2 cellular contexts compared by ENCODE assay signal in the genomic region with DNA sequence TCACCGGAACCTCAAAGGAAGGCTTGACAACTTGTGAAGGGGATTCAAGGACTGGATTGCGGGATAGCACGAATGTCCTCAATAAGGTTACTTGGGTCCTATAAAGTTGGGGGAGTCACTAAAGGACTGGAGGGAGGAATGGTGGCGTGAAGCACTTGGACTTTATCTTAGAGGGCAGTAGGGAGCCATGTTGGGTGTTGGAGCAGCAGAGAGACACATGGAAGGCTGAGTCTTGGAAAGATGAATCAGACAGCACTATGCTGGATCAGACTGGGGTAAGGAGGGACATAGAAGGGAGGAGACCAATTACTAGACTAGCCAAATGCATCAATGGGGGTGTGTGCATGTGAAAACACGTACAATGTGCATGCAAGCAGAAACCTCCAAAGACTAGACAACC.
TF ChIP-seq lines count a peak whose summit lies in the region.

No MANE protein-coding gene starts in this region.

TF ChIP-seq in HEK293, 187 proteins besides CTCF, POLR2A, EP300 and RAD21 (continues in another document):
- TF ChIP-seq ZBTB20 (tag by site-specific recombination; IDR thresholded peaks at IDR 0.05), result no peak
- TF ChIP-seq ZNF211 (tag by site-specific recombination; IDR thresholded peaks at IDR 0.05; ENCODE audit: low read depth), result no peak
- TF ChIP-seq, protein P1, sequence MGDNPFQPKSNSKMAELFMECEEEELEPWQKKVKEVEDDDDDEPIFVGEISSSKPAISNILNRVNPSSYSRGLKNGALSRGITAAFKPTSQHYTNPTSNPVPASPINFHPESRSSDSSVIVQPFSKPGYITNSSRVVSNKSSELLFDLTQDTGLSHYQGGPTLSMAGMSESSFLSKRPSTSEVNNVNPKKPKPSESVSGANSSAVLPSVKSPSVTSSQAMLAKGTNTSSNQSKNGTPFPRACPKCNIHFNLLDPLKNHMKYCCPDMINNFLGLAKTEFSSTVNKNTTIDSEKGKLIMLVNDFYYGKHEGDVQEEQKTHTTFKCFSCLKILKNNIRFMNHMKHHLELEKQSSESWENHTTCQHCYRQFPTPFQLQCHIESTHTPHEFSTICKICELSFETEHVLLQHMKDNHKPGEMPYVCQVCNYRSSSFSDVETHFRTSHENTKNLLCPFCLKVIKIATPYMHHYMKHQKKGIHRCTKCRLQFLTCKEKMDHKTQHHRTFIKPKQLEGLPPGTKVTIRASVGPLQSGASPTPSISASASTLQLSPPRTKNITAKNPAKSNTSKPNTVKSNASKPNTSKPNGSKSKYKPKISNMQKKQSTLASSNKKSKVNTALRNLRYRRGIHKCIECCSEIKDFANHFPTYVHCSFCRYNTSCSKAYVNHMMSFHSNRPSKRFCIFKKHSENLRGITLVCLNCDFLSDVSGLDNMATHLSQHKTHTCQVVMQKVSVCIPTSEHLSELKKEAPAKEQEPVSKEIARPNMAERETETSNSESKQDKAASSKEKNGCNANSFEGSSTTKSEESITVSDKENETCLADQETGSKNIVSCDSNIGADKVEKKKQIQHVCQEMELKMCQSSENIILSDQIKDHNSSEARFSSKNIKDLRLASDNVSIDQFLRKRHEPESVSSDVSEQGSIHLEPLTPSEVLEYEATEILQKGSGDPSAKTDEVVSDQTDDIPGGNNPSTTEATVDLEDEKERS (tag by site-specific recombination; IDR thresholded peaks at IDR 0.05), result no peak
- TF ChIP-seq, protein P2, sequence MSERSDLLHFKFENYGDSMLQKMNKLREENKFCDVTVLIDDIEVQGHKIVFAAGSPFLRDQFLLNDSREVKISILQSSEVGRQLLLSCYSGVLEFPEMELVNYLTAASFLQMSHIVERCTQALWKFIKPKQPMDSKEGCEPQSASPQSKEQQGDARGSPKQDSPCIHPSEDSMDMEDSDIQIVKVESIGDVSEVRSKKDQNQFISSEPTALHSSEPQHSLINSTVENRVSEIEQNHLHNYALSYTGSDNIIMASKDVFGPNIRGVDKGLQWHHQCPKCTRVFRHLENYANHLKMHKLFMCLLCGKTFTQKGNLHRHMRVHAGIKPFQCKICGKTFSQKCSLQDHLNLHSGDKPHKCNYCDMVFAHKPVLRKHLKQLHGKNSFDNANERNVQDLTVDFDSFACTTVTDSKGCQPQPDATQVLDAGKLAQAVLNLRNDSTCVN (tag by site-specific recombination; optimal IDR thresholded peaks at IDR 0.05), result no peak
- TF ChIP-seq ZNF701 (tag by site-specific recombination; IDR thresholded peaks at IDR 0.05), result no peak
- no peak for TF ChIP-seq ZNF596 (tag by site-specific recombination; IDR thresholded peaks at IDR 0.05)
- TF ChIP-seq, protein P3, sequence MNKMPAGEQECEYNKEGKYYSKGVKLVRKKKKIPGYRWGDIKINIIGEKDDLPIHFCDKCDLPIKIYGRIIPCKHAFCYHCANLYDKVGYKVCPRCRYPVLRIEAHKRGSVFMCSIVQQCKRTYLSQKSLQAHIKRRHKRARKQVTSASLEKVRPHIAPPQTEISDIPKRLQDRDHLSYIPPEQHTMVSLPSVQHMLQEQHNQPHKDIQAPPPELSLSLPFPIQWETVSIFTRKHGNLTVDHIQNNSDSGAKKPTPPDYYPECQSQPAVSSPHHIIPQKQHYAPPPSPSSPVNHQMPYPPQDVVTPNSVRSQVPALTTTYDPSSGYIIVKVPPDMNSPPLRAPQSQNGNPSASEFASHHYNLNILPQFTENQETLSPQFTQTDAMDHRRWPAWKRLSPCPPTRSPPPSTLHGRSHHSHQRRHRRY (tag by site-specific recombination; IDR thresholded peaks at IDR 0.05), result no peak
- TF ChIP-seq, protein P4, sequence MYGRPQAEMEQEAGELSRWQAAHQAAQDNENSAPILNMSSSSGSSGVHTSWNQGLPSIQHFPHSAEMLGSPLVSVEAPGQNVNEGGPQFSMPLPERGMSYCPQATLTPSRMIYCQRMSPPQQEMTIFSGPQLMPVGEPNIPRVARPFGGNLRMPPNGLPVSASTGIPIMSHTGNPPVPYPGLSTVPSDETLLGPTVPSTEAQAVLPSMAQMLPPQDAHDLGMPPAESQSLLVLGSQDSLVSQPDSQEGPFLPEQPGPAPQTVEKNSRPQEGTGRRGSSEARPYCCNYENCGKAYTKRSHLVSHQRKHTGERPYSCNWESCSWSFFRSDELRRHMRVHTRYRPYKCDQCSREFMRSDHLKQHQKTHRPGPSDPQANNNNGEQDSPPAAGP (tag by site-specific recombination; IDR thresholded peaks at IDR 0.05), result peak; percentile 47; the same call in 1 of the 2 replicates
- TF ChIP-seq ZNF248 (tag by site-specific recombination; IDR thresholded peaks at IDR 0.05), result no peak
- TF ChIP-seq, protein P5, sequence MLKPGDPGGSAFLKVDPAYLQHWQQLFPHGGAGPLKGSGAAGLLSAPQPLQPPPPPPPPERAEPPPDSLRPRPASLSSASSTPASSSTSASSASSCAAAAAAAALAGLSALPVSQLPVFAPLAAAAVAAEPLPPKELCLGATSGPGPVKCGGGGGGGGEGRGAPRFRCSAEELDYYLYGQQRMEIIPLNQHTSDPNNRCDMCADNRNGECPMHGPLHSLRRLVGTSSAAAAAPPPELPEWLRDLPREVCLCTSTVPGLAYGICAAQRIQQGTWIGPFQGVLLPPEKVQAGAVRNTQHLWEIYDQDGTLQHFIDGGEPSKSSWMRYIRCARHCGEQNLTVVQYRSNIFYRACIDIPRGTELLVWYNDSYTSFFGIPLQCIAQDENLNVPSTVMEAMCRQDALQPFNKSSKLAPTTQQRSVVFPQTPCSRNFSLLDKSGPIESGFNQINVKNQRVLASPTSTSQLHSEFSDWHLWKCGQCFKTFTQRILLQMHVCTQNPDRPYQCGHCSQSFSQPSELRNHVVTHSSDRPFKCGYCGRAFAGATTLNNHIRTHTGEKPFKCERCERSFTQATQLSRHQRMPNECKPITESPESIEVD (tag by site-specific recombination; IDR thresholded peaks at IDR 0.05), result no peak
- TF ChIP-seq ZNF16 (tag by site-specific recombination; IDR thresholded peaks at IDR 0.05; ENCODE audit: low read depth), result peak; percentile 91
- TF ChIP-seq, protein P6, sequence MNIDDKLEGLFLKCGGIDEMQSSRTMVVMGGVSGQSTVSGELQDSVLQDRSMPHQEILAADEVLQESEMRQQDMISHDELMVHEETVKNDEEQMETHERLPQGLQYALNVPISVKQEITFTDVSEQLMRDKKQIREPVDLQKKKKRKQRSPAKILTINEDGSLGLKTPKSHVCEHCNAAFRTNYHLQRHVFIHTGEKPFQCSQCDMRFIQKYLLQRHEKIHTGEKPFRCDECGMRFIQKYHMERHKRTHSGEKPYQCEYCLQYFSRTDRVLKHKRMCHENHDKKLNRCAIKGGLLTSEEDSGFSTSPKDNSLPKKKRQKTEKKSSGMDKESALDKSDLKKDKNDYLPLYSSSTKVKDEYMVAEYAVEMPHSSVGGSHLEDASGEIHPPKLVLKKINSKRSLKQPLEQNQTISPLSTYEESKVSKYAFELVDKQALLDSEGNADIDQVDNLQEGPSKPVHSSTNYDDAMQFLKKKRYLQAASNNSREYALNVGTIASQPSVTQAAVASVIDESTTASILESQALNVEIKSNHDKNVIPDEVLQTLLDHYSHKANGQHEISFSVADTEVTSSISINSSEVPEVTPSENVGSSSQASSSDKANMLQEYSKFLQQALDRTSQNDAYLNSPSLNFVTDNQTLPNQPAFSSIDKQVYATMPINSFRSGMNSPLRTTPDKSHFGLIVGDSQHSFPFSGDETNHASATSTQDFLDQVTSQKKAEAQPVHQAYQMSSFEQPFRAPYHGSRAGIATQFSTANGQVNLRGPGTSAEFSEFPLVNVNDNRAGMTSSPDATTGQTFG (tag by site-specific recombination; IDR thresholded peaks at IDR 0.05; ENCODE audit: borderline replicate concordance), result no peak

TF ChIP-seq in K562, 482 proteins besides CTCF, POLR2A, EP300 and RAD21:
- TF ChIP-seq SMAD3 (CRISPR knock-in tag; conservative IDR thresholded peaks at IDR 0.05), result no peak
- peak; percentile 61 for TF ChIP-seq ZFP36 (IDR thresholded peaks at IDR 0.05; ENCODE audit: low read depth, low read length, partially characterized antibody)
- no peak for TF ChIP-seq SNRNP70 (optimal IDR thresholded peaks at IDR 0.05; ENCODE audit: low read depth, low read length)
- no peak for TF ChIP-seq GATA2 (CRISPR knock-in tag; IDR thresholded peaks at IDR 0.05)
- peak; percentile 68 for TF ChIP-seq BCOR (IDR thresholded peaks at IDR 0.05)
- TF ChIP-seq, protein P7, sequence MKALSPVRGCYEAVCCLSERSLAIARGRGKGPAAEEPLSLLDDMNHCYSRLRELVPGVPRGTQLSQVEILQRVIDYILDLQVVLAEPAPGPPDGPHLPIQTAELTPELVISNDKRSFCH (CRISPR knock-in tag; IDR thresholded peaks at IDR 0.05), result no peak
- TF ChIP-seq, protein P7 (tag; IDR thresholded peaks at IDR 0.05), result 0 out of 2 replicates have a peak, but pooled peaks have one; percentile 16
- TF ChIP-seq RBM25 (IDR thresholded peaks at IDR 0.05; ENCODE audit: low read depth, low read length, severe bottlenecking), result peak; percentile 28
